In genomic region chr1:236512019-236512418, GRCh38 we compare ENCODE assay signal across 25 cellular contexts.
"Had no signal": no experiment of that assay in that cellular context is flagged by ENCODE, and none has a peak within 500 bp of the region (broad histone marks: within the 10 kb centered on the region; RNA-seq: fewer than 3 reads in every experiment).

No MANE protein-coding gene starts in this region.

- H3K36me3 ChIP-seq: esophagus muscularis mucosa, gastroesophageal sphincter, heart left ventricle, neutrophil, pancreas, stomach, tibial artery had no signal

- H3K27me3 ChIP-seq: esophagus muscularis mucosa, foreskin keratinocyte, gastroesophageal sphincter, heart left ventricle, hepatocyte, neutrophil, pancreas, stomach, tibial artery had no signal

- H3K9me3 ChIP-seq: esophagus muscularis mucosa, gastroesophageal sphincter, heart left ventricle, neutrophil, pancreas, stomach, tibial artery had no signal

- H3K4me3 ChIP-seq: coronary artery, esophagus muscularis mucosa, gastroesophageal sphincter, hepatocyte, lung, smooth muscle cell, stomach, tibial artery had no signal

- H3K9me3 Mint-ChIP-seq: memory B cell, natural killer cell, type B pancreatic cell had no signal

- H3K4me1 ChIP-seq: esophagus muscularis mucosa, gastroesophageal sphincter had no signal

- H3K36me3 Mint-ChIP-seq: memory B cell, natural killer cell, type B pancreatic cell had no signal

- H3K27ac Mint-ChIP-seq: memory B cell, natural killer cell, type B pancreatic cell had no signal

- H3K4me3 Mint-ChIP-seq: memory B cell, natural killer cell, type B pancreatic cell had no signal

- DNase-seq: dermis blood vessel endothelial cell; effector memory CD4-positive, alpha-beta T cell; foreskin keratinocyte; heart left ventricle; kidney; natural killer cell; pancreas; retina; stimulated activated CD4-positive, alpha-beta T cell treated with anti-CD3 and anti-CD28 coated beads, Interleukin-12 subunit alpha, Interleukin-12 subunit beta, amount 100 ng/mL, for 4 hours; stimulated activated CD4-positive, alpha-beta T cell treated with anti-CD3 and anti-CD28 coated beads, Interleukin-1b, Interleukin-23, amount 100 ng/mL, for 48 hours; stimulated activated CD4-positive, alpha-beta T cell treated with anti-CD3 and anti-CD28 coated beads, Interleukin-4, amount 100 ng/mL, for 1 hour; stimulated activated CD8-positive, alpha-beta memory T cell treated with anti-CD3 and anti-CD28 coated beads, Interleukin-4, amount 100 ng/mL, for 48 hours; stimulated activated naive CD4-positive, alpha-beta T cell treated with Interleukin-2 at 50 U/mL for 16 hours; stomach; tibial artery had no signal

- ATAC-seq: foreskin keratinocyte, gastroesophageal sphincter, heart left ventricle, natural killer cell, pancreas, sciatic nerve had no signal

- H3K27ac ChIP-seq: coronary artery, esophagus muscularis mucosa, foreskin keratinocyte, gastroesophageal sphincter, heart left ventricle, hepatocyte, neutrophil, stomach, tibial artery had no signal

- H3K27me3 Mint-ChIP-seq: type B pancreatic cell had no signal
